ENCODE assay signal across 1 cellular context in genomic region chr7:155069992-155070827, GRCh38.
TF ChIP-seq lines count a peak whose summit lies in the region.

TSS of gene HTR5A (plus strand) at chr7:155070324. CDS start at chr7:155070900, 576 bp downstream.

TF ChIP-seq in HepG2, 621 proteins besides CTCF, POLR2A, EP300 and RAD21 (continued from another document and continues in another):
- TF ChIP-seq ATF5 (CRISPR knock-in tag; IDR thresholded peaks at IDR 0.05; ENCODE audit: low read depth), result peak; percentile 100
- peak; percentile 99 for TF ChIP-seq GLMP (CRISPR knock-in tag; IDR thresholded peaks at IDR 0.05; ENCODE audit: borderline replicate concordance)
- peak; percentile 100 for TF ChIP-seq RNF219 (CRISPR knock-in tag; IDR thresholded peaks at IDR 0.05)
- TF ChIP-seq TEAD3 (CRISPR knock-in tag; optimal IDR thresholded peaks at IDR 0.05; ENCODE audit: borderline replicate concordance), result peak; percentile 95
- peak; percentile 100 for TF ChIP-seq ARID4A (CRISPR knock-in tag; IDR thresholded peaks at IDR 0.05; ENCODE audit: borderline replicate concordance)
- TF ChIP-seq SUZ12 (IDR thresholded peaks at IDR 0.05; ENCODE audit: low read depth, low read length), result no peak
- TF ChIP-seq ZNF563 (CRISPR knock-in tag; IDR thresholded peaks at IDR 0.05), result peak; percentile 100
- peak; percentile 100 for TF ChIP-seq ZNF446 (CRISPR knock-in tag; IDR thresholded peaks at IDR 0.05)
- peak; percentile 96 for TF ChIP-seq ELF4 (CRISPR knock-in tag; IDR thresholded peaks at IDR 0.05; ENCODE audit: borderline replicate concordance)
- peak; percentile 100 for TF ChIP-seq ZNF230 (CRISPR knock-in tag; IDR thresholded peaks at IDR 0.05)
- peak; percentile 86 for TF ChIP-seq NR2C2 (CRISPR knock-in tag; IDR thresholded peaks at IDR 0.05; ENCODE audit: borderline replicate concordance)
- peak; percentile 100 for TF ChIP-seq ZNF547 (CRISPR knock-in tag; IDR thresholded peaks at IDR 0.05)
- TF ChIP-seq SP4 (CRISPR knock-in tag; IDR thresholded peaks at IDR 0.05), result peak; percentile 99
- TF ChIP-seq NBN (conservative IDR thresholded peaks at IDR 0.05), result no peak
- TF ChIP-seq SMAD9 (CRISPR knock-in tag; IDR thresholded peaks at IDR 0.05), result peak; percentile 100
- TF ChIP-seq POGZ (CRISPR knock-in tag; IDR thresholded peaks at IDR 0.05), result peak; percentile 88
- TF ChIP-seq SRSF1 (optimal IDR thresholded peaks at IDR 0.05; ENCODE audit: low read depth, low read length), result peak; percentile 36
- TF ChIP-seq CENPT (CRISPR knock-in tag; IDR thresholded peaks at IDR 0.05; ENCODE audit: low read depth), result peak; percentile 100
- TF ChIP-seq NR2F2 (IDR thresholded peaks at IDR 0.05; ENCODE audit: borderline replicate concordance, low read depth), result no peak
- TF ChIP-seq ZNF12 (CRISPR knock-in tag; IDR thresholded peaks at IDR 0.05), result peak; percentile 99
- peak; percentile 99 for TF ChIP-seq ZNF224 (CRISPR knock-in tag; IDR thresholded peaks at IDR 0.05)
- peak; percentile 100; the same call in 1 of the 2 replicates for TF ChIP-seq E2F2 (CRISPR knock-in tag; IDR thresholded peaks at IDR 0.05; ENCODE audit: borderline replicate concordance)
- no peak for TF ChIP-seq NCOR1 (IDR thresholded peaks at IDR 0.05; ENCODE audit: borderline replicate concordance, low read length)
- TF ChIP-seq ZNF660 (CRISPR knock-in tag; IDR thresholded peaks at IDR 0.05; ENCODE audit: borderline replicate concordance, low read depth), result peak; percentile 100
- TF ChIP-seq LCORL (IDR thresholded peaks at IDR 0.05), result no peak
- TF ChIP-seq LCORL (CRISPR knock-in tag; IDR thresholded peaks at IDR 0.05), result peak; percentile 97
- TF ChIP-seq ZBTB21 (CRISPR knock-in tag; IDR thresholded peaks at IDR 0.05), result peak; percentile 95
- peak; percentile 98 for TF ChIP-seq ZBTB34 (CRISPR knock-in tag; IDR thresholded peaks at IDR 0.05)
- no peak for TF ChIP-seq POLR2AphosphoS2 (IDR thresholded peaks at IDR 0.05; ENCODE audit: low read depth, low read length)
- no peak for TF ChIP-seq TBL1XR1 (IDR thresholded peaks at IDR 0.05; ENCODE audit: borderline replicate concordance, low read length, partially characterized antibody)
- TF ChIP-seq STAT6 (CRISPR knock-in tag; IDR thresholded peaks at IDR 0.05; ENCODE audit: borderline replicate concordance), result peak; percentile 63; the same call in 1 of the 2 replicates
- peak; percentile 100 for TF ChIP-seq ZNF431 (CRISPR knock-in tag; IDR thresholded peaks at IDR 0.05; ENCODE audit: borderline replicate concordance, low read depth)
- TF ChIP-seq LRRFIP1 (CRISPR knock-in tag; conservative IDR thresholded peaks at IDR 0.05), result peak; percentile 99
- TF ChIP-seq ZFX (CRISPR knock-in tag; IDR thresholded peaks at IDR 0.05; ENCODE audit: low read depth), result peak; percentile 69
- peak; percentile 99 for TF ChIP-seq ZNF839 (CRISPR knock-in tag; IDR thresholded peaks at IDR 0.05; ENCODE audit: borderline replicate concordance)
- TF ChIP-seq ZNF556 (CRISPR knock-in tag; IDR thresholded peaks at IDR 0.05; ENCODE audit: borderline replicate concordance), result peak; percentile 100
- peak; percentile 100 for TF ChIP-seq TEF (CRISPR knock-in tag; IDR thresholded peaks at IDR 0.05)
- TF ChIP-seq SETDB1 (CRISPR knock-in tag; IDR thresholded peaks at IDR 0.05; ENCODE audit: borderline replicate concordance), result peak; percentile 83; the same call in 1 of the 2 replicates
- peak; percentile 81 for TF ChIP-seq RFX3 (CRISPR knock-in tag; IDR thresholded peaks at IDR 0.05)
- TF ChIP-seq ZNF180 (CRISPR knock-in tag; IDR thresholded peaks at IDR 0.05; ENCODE audit: borderline replicate concordance, low read depth), result peak; percentile 99; the same call in 1 of the 2 replicates
- peak; percentile 97 for TF ChIP-seq ZNF644 (CRISPR knock-in tag; IDR thresholded peaks at IDR 0.05; ENCODE audit: low read depth)
- peak; percentile 100 for TF ChIP-seq SALL2 (CRISPR knock-in tag; IDR thresholded peaks at IDR 0.05)
- peak; percentile 100 for TF ChIP-seq HOXA9 (CRISPR knock-in tag; IDR thresholded peaks at IDR 0.05; ENCODE audit: borderline replicate concordance)
- TF ChIP-seq FOXP1 (IDR thresholded peaks at IDR 0.05), result no peak
- peak; percentile 79 for TF ChIP-seq FOXP1 (CRISPR knock-in tag; IDR thresholded peaks at IDR 0.05)
